ENCODE assay signal across 8 cellular contexts in genomic region chr4:103198111-103198765, GRCh38. TPM values are rescaled to one million over a fixed set of nuclear protein-coding genes. Genes with fewer than 3 reads are reported as not detected.
DNase-seq lines count a peak whose midpoint lies in the region; ATAC-seq and TF ChIP-seq lines count a peak whose summit lies in the region.

CENPE (minus strand) TSS chr4:103198343; CDS start chr4:103198319, 24 bp downstream.

- no peaks in the 10 kb centered on the region for H3K9me3 ChIP-seq in adrenal gland (replicated peaks in 1 of 3)
- H3K9me3 ChIP-seq in right atrium auricular region = no peaks in the 10 kb centered on the region
- H3K9me3 ChIP-seq in psoas muscle = no peaks in the 10 kb centered on the region
- no peaks in the 10 kb centered on the region for H3K9me3 ChIP-seq in uterus

- H3K27me3 ChIP-seq in adrenal gland = no peaks in the 10 kb centered on the region
- no peaks in the 10 kb centered on the region for H3K27me3 ChIP-seq in right atrium auricular region
- no peaks in the 10 kb centered on the region for H3K27me3 ChIP-seq in psoas muscle (ENCODE audit: insufficient read depth in 3 of 3, low read length in 2 of 3)
- H3K27me3 ChIP-seq in uterus = no peaks in the 10 kb centered on the region

- 0 to 5% (median 1%) methylated on average over 4 to 44 of the region's 44 CpGs for WGBS in adrenal gland, 4 donors
- WGBS in psoas muscle, 3 donors = 1% methylated on average over 40 to 44 of the region's 44 CpGs

- H3K27ac ChIP-seq in adrenal gland = peak within 1 kb of the TSS in 3 of 5 donors; percentile 22 to 73 (median 69)
- peak within 1 kb of the TSS; percentile 40 to 71 for H3K27ac ChIP-seq in right atrium auricular region
- peak within 1 kb of the TSS; percentile 53 for H3K27ac ChIP-seq in psoas muscle
- peak within 1 kb of the TSS; percentile 71 to 77 for H3K27ac ChIP-seq in uterus

- ATAC-seq in HG02798 (IDR thresholded peaks at IDR 0.05; ENCODE audit: poor library complexity, unreplicated experiment) (peak; percentile 97), psoas muscle (peak; percentile 91 to 99 (median 96))

- DNase-seq in GM13976 (ENCODE audit: low spot score) (peak; percentile 87), NCI-H1417 treated with DMSO at 0.1 percent for 48 hours (lab: John Stamatoyannopoulos, UW) (peak; percentile 74), T-helper 1 cell (peak; percentile 55 to 88 (median 70)), adrenal gland (peak; percentile 81 to 93 (median 90)), right atrium auricular region (ENCODE audit: low spot score) (peak; percentile 88), psoas muscle (peak; percentile 84 to 89), uterus (peak; percentile 79 to 81)

- intact Hi-C loops in adrenal gland (cut with DNase I) = no loop called here
- intact Hi-C loops in psoas muscle (cut with DNase I) = no loop called here
- intact Hi-C loops in uterus (cut with DNase I; ENCODE audit: low total_unique reads) = no loop called here

- in situ Hi-C loops in GM13976 (cut with MboI; ENCODE audit: low sequenced_read_pairs, unreplicated experiment) = no loop called here

- TF ChIP-seq POLR2A in adrenal gland (IDR thresholded peaks at IDR 0.05) = peak in 1 of 2 donors; percentile 8
- peak in 1 of 2 donors; percentile 15 for TF ChIP-seq POLR2A in uterus (IDR thresholded peaks at IDR 0.05)

- peak within 1 kb of the TSS; percentile 39 to 61 (median 49) for H3K4me3 ChIP-seq in adrenal gland
- H3K4me3 ChIP-seq in right atrium auricular region = peak within 1 kb of the TSS; percentile 69 to 70
- peak within 1 kb of the TSS; percentile 76 for H3K4me3 ChIP-seq in psoas muscle
- H3K4me3 ChIP-seq in uterus = peak within 1 kb of the TSS; percentile 60 to 67

- H3K4me1 ChIP-seq in adrenal gland (replicated peaks in 1 of 2) (peaks cover 5 to 8% of the 10 kb centered on the region in 2 donors), right atrium auricular region (peaks cover 0 to 9% of the 10 kb centered on the region in 2 donors), psoas muscle (no peaks in the 10 kb centered on the region), uterus (no peaks in the 10 kb centered on the region)

- TF ChIP-seq CTCF in GM13976 (IDR thresholded peaks at IDR 0.05; ENCODE audit: borderline replicate concordance, control extremely low read depth, extremely low read depth, insufficient read depth, missing control alignments) (no peak), adrenal gland (IDR thresholded peaks at IDR 0.05) (peak in 1 of 6 experiments; percentile 10), right atrium auricular region (IDR thresholded peaks at IDR 0.05) (no peak), psoas muscle (IDR thresholded peaks at IDR 0.05) (no peak), uterus (IDR thresholded peaks at IDR 0.05) (peak in 1 of 4 experiments; percentile 22)

- H3K36me3 ChIP-seq in adrenal gland (replicated peaks in 1 of 2) (no peaks in the 10 kb centered on the region), right atrium auricular region (no peaks in the 10 kb centered on the region), psoas muscle (ENCODE audit: insufficient read depth in 1 of 2, low read depth in 1 of 2) (no peaks in the 10 kb centered on the region), uterus (no peaks in the 10 kb centered on the region)

RNA-seq across cellular contexts. Expression of gene CENPE, which starts in this region (rescaled TPM):
- total RNA-seq in adrenal gland (1 to 10 TPM in 3 of 8 donors, under 1 TPM in 5; 0.28 to 3.5 (median 0.93) TPM), right atrium auricular region (1 to 10 TPM in 1 of 2 donors, under 1 TPM in 1; 0.16 to 3.0 TPM), psoas muscle (under 1 TPM; 0.24 to 0.60 (median 0.33) TPM), uterus (10 to 100 TPM in 1 of 4 donors, under 1 TPM in 2, not detected in 1; 0.26 to 15.2 (median 0.64) TPM)
- polyA plus RNA-seq in adrenal gland (under 1 TPM; 0.17 to 0.86 (median 0.32) TPM), psoas muscle (under 1 TPM; 0.07 to 0.25 (median 0.07) TPM)

Comparison
In these comparisons a context has a peak if more than half of its experiments do, and no peak if none do; other contexts are left out.
1. Peak in every context shown above with its lines: DNase-seq, ATAC-seq, H3K4me3 ChIP-seq and H3K27ac ChIP-seq.
2. Peak in DNase-seq, ATAC-seq, H3K4me3 ChIP-seq and H3K27ac ChIP-seq in psoas muscle; RNA of the gene not detected or under 1 TPM.